In genomic region chr1:80217377-80217986, GRCh38 we compare ENCODE assay signal across 7 cellular contexts.
DNase-seq lines count a peak whose midpoint lies in the region; ATAC-seq, FAIRE-seq and TF ChIP-seq lines count a peak whose summit lies in the region.

No MANE protein-coding gene starts in this region.

- no peak overlapping the region for H4K91ac ChIP-seq in H1 (replicated peaks; ENCODE audit: insufficient read length, low read length)

- H3K79me2 ChIP-seq in H1 (ENCODE audit: control insufficient read depth in 1 of 2, insufficient read depth in 2 of 2, low read length in 2 of 2) = no peaks in the 10 kb centered on the region

- peaks cover 32% of the 10 kb centered on the region for H3K4me1 Mint-ChIP-seq in neural crest cell
- no peaks in the 10 kb centered on the region for H3K4me1 Mint-ChIP-seq in T-helper 2 cell treated with Interferon-gamma antibody and Interleukin-4, amounts not matched to agents 5 μg/mL and 100 μg/mL, for 36 hours (ENCODE audit: low read depth)

- no peak overlapping the region for H3K4ac ChIP-seq in H1 (replicated peaks; ENCODE audit: insufficient read length, low read depth, low read length)

- FAIRE-seq in H54 (lab: Jason Lieb, UNC) (peak; percentile 83), H1 (lab: Jason Lieb, UNC) (no peak)

- no peak overlapping the region for H3K18ac ChIP-seq in H1 (ENCODE audit: extremely low read depth, low read length)

- no peak overlapping the region for H2BK120ac ChIP-seq in H1 (replicated peaks; ENCODE audit: low read depth, low read length)

- no peaks in the 10 kb centered on the region for H3K36me3 Mint-ChIP-seq in neural crest cell (ENCODE audit: low read depth)
- H3K36me3 Mint-ChIP-seq in T-helper 2 cell treated with Interferon-gamma antibody and Interleukin-4, amounts not matched to agents 5 μg/mL and 100 μg/mL, for 36 hours (ENCODE audit: low read depth) = no peaks in the 10 kb centered on the region

- no peaks in the 10 kb centered on the region for H3K79me1 ChIP-seq in H1 (ENCODE audit: low read depth, low read length)

- H3K9me3 ChIP-seq in H1 (ENCODE audit: insufficient read depth in 2 of 2, low read depth in 1 of 2, low read length in 1 of 2) = no peaks in the 10 kb centered on the region

- ATAC-seq in GM21381 (IDR thresholded peaks at IDR 0.05; ENCODE audit: unreplicated experiment) (no peak), HG03175 (IDR thresholded peaks at IDR 0.05; ENCODE audit: unreplicated experiment) (no peak)

- TF ChIP-seq POLR2A in H54 (IDR thresholded peaks at IDR 0.05; ENCODE audit: low read depth, low read length) = no peak
- TF ChIP-seq POLR2A in H1 (IDR thresholded peaks at IDR 0.05; ENCODE audit: control extremely low read depth in 1 of 2, low read depth in 2 of 2, low read length in 2 of 2) = no peak

- no peak for TF ChIP-seq EP300 in H1 (IDR thresholded peaks at IDR 0.05; ENCODE audit: borderline replicate concordance in 1 of 2, low read depth in 2 of 2, low read length in 2 of 2)

- CTCF ChIA-PET in H1 (lab: Charles Lee; ENCODE audit: partially characterized antibody) = interaction anchor here (0.5 to 2.1 kb wide), 12 partner anchors 9 to 556 kb away, joined by 3 to 5 read pairs (median 3); no protein-coding TSS in a partner anchor

- DNase-seq in H54 (ENCODE audit: insufficient read length, low spot score) = peak; percentile 1
- peak; percentile 84 for DNase-seq in NCI-H510A treated with DMSO at 0.1 percent for 48 hours (lab: John Stamatoyannopoulos, UW)
- DNase-seq in H1 (ENCODE audit: low read depth in 1 of 2, low spot score in 2 of 2) = no peak
- peak; percentile 16 for DNase-seq in neural crest cell (ENCODE audit: low read depth, low spot score)
- DNase-seq in T-helper 2 cell treated with Interferon-gamma antibody and Interleukin-4, amounts not matched to agents 5 μg/mL and 100 μg/mL, for 36 hours (ENCODE audit: low spot score) = no peak

- no peak overlapping the region for H2BK20ac ChIP-seq in H1 (ENCODE audit: low read length)

- TF ChIP-seq RAD21 in H1 (IDR thresholded peaks at IDR 0.05 in 1 of 2, conservative IDR thresholded peaks at IDR 0.05 in 1 of 2; ENCODE audit: low read depth in 2 of 2, low read length in 2 of 2) = peak; percentile 70 to 76

- no peaks in the 10 kb centered on the region for H3K36me3 ChIP-seq in H1 (ENCODE audit: control insufficient read depth in 2 of 4, insufficient read depth in 4 of 4, low read length in 3 of 4)

- peak in 2 of 3 experiments; percentile 42 to 52; a peak in 2 of 4 replicates for TF ChIP-seq CTCF in H1 (IDR thresholded peaks at IDR 0.05; ENCODE audit: control extremely low read depth in 1 of 3, insufficient read depth in 1 of 3, low read depth in 1 of 3, low read length in 3 of 3)
- TF ChIP-seq CTCF in neural crest cell (conservative IDR thresholded peaks at IDR 0.05) = peak; percentile 73

- H3K23me2 ChIP-seq in H1 (ENCODE audit: low read depth, low read length) = no peaks in the 10 kb centered on the region

- H4K5ac ChIP-seq in H1 (ENCODE audit: insufficient read length, low read depth, low read length) = no peak overlapping the region

- H3K27ac Mint-ChIP-seq in neural crest cell (ENCODE audit: unreplicated experiment) = no peak overlapping the region
- H3K27ac Mint-ChIP-seq in T-helper 2 cell treated with Interferon-gamma antibody and Interleukin-4, amounts not matched to agents 5 μg/mL and 100 μg/mL, for 36 hours = no peak overlapping the region

- H3K4me2 ChIP-seq in H1 (ENCODE audit: insufficient read depth in 1 of 2, low read depth in 2 of 2, low read length in 2 of 2) = no peak overlapping the region

- H2AFZ ChIP-seq in H1 (ENCODE audit: low read length) = 0 out of 2 replicates have a peak overlapping the region, but pooled peaks have one; percentile 3

- no peak overlapping the region for H3K14ac ChIP-seq in H1 (ENCODE audit: insufficient read length)

- no peak overlapping the region for H3K9ac ChIP-seq in H1 (replicated peaks in 1 of 4; ENCODE audit: extremely low read depth in 1 of 4, low read depth in 3 of 4, low read length in 3 of 4)

- no peak overlapping the region for H3K4me3 ChIP-seq in H1 (ENCODE audit: extremely low read depth in 1 of 4, insufficient read depth in 2 of 4, low read depth in 3 of 4, low read length in 4 of 4)

- POLR2A ChIA-PET in H1 (lab: Charles Lee; ENCODE audit: partially characterized antibody) = interaction anchor here (0.6 kb wide), 1 partner anchor 160 kb away, joined by 4 read pairs; no protein-coding TSS in a partner anchor

- no peaks in the 10 kb centered on the region for H3K4me1 ChIP-seq in H1 (replicated peaks in 1 of 4; ENCODE audit: control insufficient read depth in 3 of 4, insufficient read depth in 4 of 4, low read length in 3 of 4)

- H2BK5ac ChIP-seq in H1 (ENCODE audit: low read depth, low read length) = no peak overlapping the region

- H3K27me3 ChIP-seq in H1 (replicated peaks in 1 of 4; ENCODE audit: control insufficient read depth in 3 of 4, extremely low read depth in 1 of 4, insufficient read depth in 3 of 4, low read length in 3 of 4) = no peaks in the 10 kb centered on the region

- no peaks in the 10 kb centered on the region for H4K20me1 ChIP-seq in H1 (replicated peaks in 1 of 2; ENCODE audit: control insufficient read depth in 1 of 2, insufficient read depth in 2 of 2, low read length in 2 of 2)

- H3K56ac ChIP-seq in H1 (replicated peaks; ENCODE audit: insufficient read length, low read depth, low read length) = no peak overlapping the region

- H3K4me3 Mint-ChIP-seq in neural crest cell = no peak overlapping the region
- no peak overlapping the region for H3K4me3 Mint-ChIP-seq in T-helper 2 cell treated with Interferon-gamma antibody and Interleukin-4, amounts not matched to agents 5 μg/mL and 100 μg/mL, for 36 hours

- no peaks in the 10 kb centered on the region for H3K27me3 Mint-ChIP-seq in neural crest cell (ENCODE audit: low read depth)
- H3K27me3 Mint-ChIP-seq in T-helper 2 cell treated with Interferon-gamma antibody and Interleukin-4, amounts not matched to agents 5 μg/mL and 100 μg/mL, for 36 hours (ENCODE audit: low read depth) = no peaks in the 10 kb centered on the region

- H3K9me3 Mint-ChIP-seq in neural crest cell = no peaks in the 10 kb centered on the region
- H3K9me3 Mint-ChIP-seq in T-helper 2 cell treated with Interferon-gamma antibody and Interleukin-4, amounts not matched to agents 5 μg/mL and 100 μg/mL, for 36 hours = no peaks in the 10 kb centered on the region

- H3K27ac ChIP-seq in H1 (ENCODE audit: low read depth, low read length) = no peak overlapping the region

- H4K8ac ChIP-seq in H1 (ENCODE audit: extremely low read depth, insufficient read depth, low read length) = no peak overlapping the region

- no peak overlapping the region for H2BK15ac ChIP-seq in H1 (ENCODE audit: low read length)

- WGBS in H1 (ENCODE audit: extremely low coverage in 1 of 2, insufficient coverage in 1 of 2, insufficient read length in 1 of 2, insufficient replicate concordance in 2 of 2, low coverage in 1 of 2, low lambda C conversion rate in 2 of 2, missing lambda C conversion rate in 1 of 2), 2 experiments = 66% methylated on average over 4 of the region's 4 CpGs; no CpG with 5 or more reads in 1 of the 2 experiments

- no peak overlapping the region for H2BK12ac ChIP-seq in H1 (ENCODE audit: low read depth, low read length)

- no peak overlapping the region for H2AK5ac ChIP-seq in H1 (ENCODE audit: low read depth, low read length)

- H3K23ac ChIP-seq in H1 (ENCODE audit: insufficient read length) = no peak overlapping the region

TF ChIP-seq in H1, 55 proteins besides CTCF, POLR2A, EP300 and RAD21:
- no peak for TF ChIP-seq ZNF274 (IDR thresholded peaks at IDR 0.05; ENCODE audit: borderline replicate concordance, extremely low read depth, low read length)
- TF ChIP-seq ATF3 (IDR thresholded peaks at IDR 0.05; ENCODE audit: insufficient read depth, low read depth, low read length) = no peak
- TF ChIP-seq HDAC6 (IDR thresholded peaks at IDR 0.05; ENCODE audit: low read depth, low read length) = no peak
- TF ChIP-seq FOSL1 (IDR thresholded peaks at IDR 0.05; ENCODE audit: insufficient read depth, low read depth, low read length) = no peak
- no peak for TF ChIP-seq BRCA1 (IDR thresholded peaks at IDR 0.05; ENCODE audit: low read depth, low read length)
- no peak for TF ChIP-seq RFX5 (IDR thresholded peaks at IDR 0.05; ENCODE audit: borderline replicate concordance, low read depth, low read length)
- TF ChIP-seq EZH2 (IDR thresholded peaks at IDR 0.05; ENCODE audit: low read depth, low read length, severe bottlenecking) = no peak
- no peak for TF ChIP-seq RNF2 (IDR thresholded peaks at IDR 0.05; ENCODE audit: borderline replicate concordance, low read depth, low read length, missing control alignments, poor library complexity, severe bottlenecking)
- TF ChIP-seq GTF2F1 (IDR thresholded peaks at IDR 0.05; ENCODE audit: borderline replicate concordance, low read depth, low read length) = no peak
- no peak for TF ChIP-seq EGR1 (IDR thresholded peaks at IDR 0.05; ENCODE audit: borderline replicate concordance, low read depth, low read length)
- TF ChIP-seq RBBP5 (IDR thresholded peaks at IDR 0.05; ENCODE audit: borderline replicate concordance, low read depth, low read length) = no peak
- no peak for TF ChIP-seq KDM4A (IDR thresholded peaks at IDR 0.05; ENCODE audit: low read depth, low read length, severe bottlenecking)
- no peak for TF ChIP-seq PHF8 (conservative IDR thresholded peaks at IDR 0.05; ENCODE audit: low read depth, low read length)
- no peak for TF ChIP-seq TBP (IDR thresholded peaks at IDR 0.05; ENCODE audit: low read depth, low read length)
- no peak for TF ChIP-seq CTBP2 (IDR thresholded peaks at IDR 0.05; ENCODE audit: borderline replicate concordance, insufficient read depth, insufficient read length, low read length)

Comparison
In these comparisons a context has a peak if more than half of its experiments do, and no peak if none do; other contexts are left out.
1. DNase-seq: peak in H54 (single experiment), NCI-H510A treated with DMSO at 0.1 percent for 48 hours (single experiment) and neural crest cell (single experiment); none in H1 (0 of 2) and T-helper 2 cell treated with Interferon-gamma antibody and Interleukin-4, amounts not matched to agents 5 μg/mL and 100 μg/mL, for 36 hours (single experiment).